Comparison of ENCODE assay signal across 6 cellular contexts in the genomic region with DNA sequence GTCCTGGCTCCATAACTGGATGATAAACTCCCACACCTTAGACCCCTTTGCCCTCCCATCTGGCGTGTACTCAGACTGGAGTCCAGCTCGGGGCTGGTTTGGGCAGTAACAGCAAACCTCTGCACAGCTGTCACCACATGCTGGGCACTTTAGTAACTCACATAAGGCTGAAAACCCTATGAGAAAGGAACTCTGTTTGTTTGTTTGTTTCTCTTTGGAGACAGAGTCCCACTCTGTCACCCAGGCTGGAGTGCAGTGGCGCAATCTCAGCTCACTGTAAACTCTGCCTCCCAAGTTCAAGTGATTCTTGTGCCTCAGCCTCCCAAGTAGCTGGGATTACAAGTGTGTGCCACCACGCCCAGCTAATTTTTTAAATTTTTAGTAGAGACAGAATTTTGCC. TPM values are rescaled to one million over a fixed set of nuclear protein-coding genes. Genes with fewer than 3 reads are reported as not detected.
"Had no signal": no experiment of that assay in that cellular context is flagged by ENCODE, and none has a peak within 500 bp of the region (broad histone marks: within the 10 kb centered on the region; RNA-seq: fewer than 3 reads in every experiment).

No MANE protein-coding gene starts in this region.

RNA-seq across cellular contexts. Expression of a gene that starts 1.2 kb away (rescaled TPM):
- total RNA-seq: activated B cell treated with CpG ODN at 0.5 μM for 24 hours; activated CD4-positive, alpha-beta memory T cell treated with anti-CD3 and anti-CD28 coated beads for 36 hours; activated CD4-positive, alpha-beta T cell treated with anti-CD3 and anti-CD28 coated beads, Interleukin-2, amount 10 ng/mL, durations not matched to agents 7 days and 5 days; activated naive CD4-positive, alpha-beta T cell treated with anti-CD3 and anti-CD28 coated beads, Interleukin-2, amount 50 U/mL, for 72 hours; activated T-cell treated with anti-CD3 and anti-CD28 coated beads, Interleukin-2, amount 50 U/mL, for 4 hours; ascending aorta had no signal
